11 cellular contexts compared by ENCODE assay signal in the genomic region with DNA sequence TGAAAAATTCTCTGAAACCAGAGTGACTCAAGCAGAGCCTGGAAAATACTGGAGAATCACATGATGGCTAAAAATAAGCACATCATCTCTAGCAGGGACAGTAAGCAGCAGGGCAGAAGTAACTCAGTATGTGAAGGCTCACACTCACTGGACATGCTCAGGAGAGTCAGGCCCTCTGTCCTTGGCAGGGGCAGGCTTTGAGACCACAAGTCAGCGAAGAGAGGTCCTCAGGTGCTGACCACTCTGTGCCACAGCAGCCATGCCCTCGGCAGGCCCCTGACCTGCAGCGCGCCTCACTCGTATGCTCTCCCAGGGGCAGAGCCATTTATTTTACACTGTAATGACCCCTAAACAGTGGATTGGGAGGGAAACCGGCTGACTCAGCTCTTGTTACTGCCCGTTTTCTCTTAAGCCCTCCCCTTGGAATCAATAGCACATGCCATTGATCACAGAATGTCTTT.
DNase-seq lines count a peak whose midpoint lies in the region; ATAC-seq and TF ChIP-seq lines count a peak whose summit lies in the region.
"Had no signal": no experiment of that assay in that cellular context is flagged by ENCODE, and none has a peak within 500 bp of the region (broad histone marks: within the 10 kb centered on the region; RNA-seq: fewer than 3 reads in every experiment).

No MANE protein-coding gene starts in this region.

- no peaks in the 10 kb centered on the region for H3K27me3 Mint-ChIP-seq in activated T-cell treated with anti-CD3 and anti-CD28 coated beads, Interleukin-2, amount 50 U/mL, for 72 hours (ENCODE audit: low read depth)
- H3K27me3 Mint-ChIP-seq: activated naive CD8-positive, alpha-beta T cell treated with anti-CD3 and anti-CD28 coated beads for 36 hours had no signal

- peaks cover under 1 to 1% of the 10 kb centered on the region in 2 donors for H3K36me3 Mint-ChIP-seq in activated T-cell treated with anti-CD3 and anti-CD28 coated beads, Interleukin-2, amount 50 U/mL, for 72 hours (ENCODE audit: insufficient read depth in 2 of 2)

- peaks cover 0 to under 1% of the 10 kb centered on the region in 2 donors for H3K9me3 Mint-ChIP-seq in activated T-cell treated with anti-CD3 and anti-CD28 coated beads, Interleukin-2, amount 50 U/mL, for 72 hours
- H3K9me3 Mint-ChIP-seq: activated naive CD8-positive, alpha-beta T cell treated with anti-CD3 and anti-CD28 coated beads for 36 hours had no signal

- H3K9me3 ChIP-seq in mucosa of descending colon = no peaks in the 10 kb centered on the region

- no peak overlapping the region for H3K4me3 Mint-ChIP-seq in activated T-cell treated with anti-CD3 and anti-CD28 coated beads, Interleukin-2, amount 50 U/mL, for 72 hours
- H3K4me3 Mint-ChIP-seq: activated naive CD8-positive, alpha-beta T cell treated with anti-CD3 and anti-CD28 coated beads for 36 hours had no signal

- TF ChIP-seq CTCF in mucosa of descending colon (IDR thresholded peaks at IDR 0.05) (no peak), GM13977 (IDR thresholded peaks at IDR 0.05; ENCODE audit: extremely low read depth, insufficient read depth, missing control alignments) (no peak)

- peaks cover 57% of the 10 kb centered on the region for H3K4me1 Mint-ChIP-seq in activated T-cell treated with anti-CD3 and anti-CD28 coated beads, Interleukin-2, amount 50 U/mL, for 72 hours (ENCODE audit: low read depth)

- H3K27ac Mint-ChIP-seq in activated T-cell treated with anti-CD3 and anti-CD28 coated beads, Interleukin-2, amount 50 U/mL, for 72 hours = no peak overlapping the region
- H3K27ac Mint-ChIP-seq: activated naive CD8-positive, alpha-beta T cell treated with anti-CD3 and anti-CD28 coated beads for 36 hours had no signal

- ATAC-seq in mucosa of descending colon = peak; percentile 31
- no peak for ATAC-seq in activated T-cell treated with anti-CD3 and anti-CD28 coated beads, Interleukin-2, amount 50 U/mL, for 72 hours (replicated peaks in 1 of 2)

- in situ Hi-C loops in GM13977 (cut with MboI; ENCODE audit: low pct_unique_long_range_greater_than_20kb, low sequenced_read_pairs, unreplicated experiment) = no loop called here

- intact Hi-C loops in mucosa of descending colon (cut with DNase I, micrococcal nuclease) = no loop called here

- DNase-seq in RPMI7951 (ENCODE audit: low read depth) (peak; percentile 61), fibroblast of gingiva (ENCODE audit: low read depth) (peak; percentile 61), mucosa of descending colon (no peak), superior temporal gyrus (ENCODE audit: extremely low spot score) (peak; percentile 81), NCI-H2081 treated with DMSO at 0.1 percent for 48 hours (lab: John Stamatoyannopoulos, UW) (no peak), NCI-H2081 (lab: John Stamatoyannopoulos, UW) (no peak), GM13977 (ENCODE audit: low spot score) (no peak)
- no peak for DNase-seq in activated T-cell treated with anti-CD3 and anti-CD28 coated beads, Interleukin-2, amount 50 U/mL, for 72 hours
- DNase-seq: activated naive CD8-positive, alpha-beta T cell treated with anti-CD3 and anti-CD28 coated beads for 36 hours; NCI-H774; WERI-Rb-1 had no signal

- H3K4me1 ChIP-seq in mucosa of descending colon (ENCODE audit: low read depth) = no peaks in the 10 kb centered on the region

- H3K36me3 ChIP-seq in mucosa of descending colon (ENCODE audit: low read depth) = no peaks in the 10 kb centered on the region
- H3K36me3 ChIP-seq: WERI-Rb-1 had no signal

- H3K4me3 ChIP-seq in mucosa of descending colon = no peak overlapping the region

Comparison
In these comparisons a context has a peak if more than half of its experiments do, and no peak if none do; other contexts are left out.
1. DNase-seq: peak in RPMI7951 (single experiment), fibroblast of gingiva (single experiment) and superior temporal gyrus (single experiment); none in mucosa of descending colon (0 of 3), NCI-H2081 treated with DMSO at 0.1 percent for 48 hours (single experiment), activated T-cell treated with anti-CD3 and anti-CD28 coated beads, Interleukin-2, amount 50 U/mL, for 72 hours (0 of 2), NCI-H2081 (0 of 2) and GM13977 (single experiment).